8 cellular contexts compared by ENCODE assay signal in the genomic region with DNA sequence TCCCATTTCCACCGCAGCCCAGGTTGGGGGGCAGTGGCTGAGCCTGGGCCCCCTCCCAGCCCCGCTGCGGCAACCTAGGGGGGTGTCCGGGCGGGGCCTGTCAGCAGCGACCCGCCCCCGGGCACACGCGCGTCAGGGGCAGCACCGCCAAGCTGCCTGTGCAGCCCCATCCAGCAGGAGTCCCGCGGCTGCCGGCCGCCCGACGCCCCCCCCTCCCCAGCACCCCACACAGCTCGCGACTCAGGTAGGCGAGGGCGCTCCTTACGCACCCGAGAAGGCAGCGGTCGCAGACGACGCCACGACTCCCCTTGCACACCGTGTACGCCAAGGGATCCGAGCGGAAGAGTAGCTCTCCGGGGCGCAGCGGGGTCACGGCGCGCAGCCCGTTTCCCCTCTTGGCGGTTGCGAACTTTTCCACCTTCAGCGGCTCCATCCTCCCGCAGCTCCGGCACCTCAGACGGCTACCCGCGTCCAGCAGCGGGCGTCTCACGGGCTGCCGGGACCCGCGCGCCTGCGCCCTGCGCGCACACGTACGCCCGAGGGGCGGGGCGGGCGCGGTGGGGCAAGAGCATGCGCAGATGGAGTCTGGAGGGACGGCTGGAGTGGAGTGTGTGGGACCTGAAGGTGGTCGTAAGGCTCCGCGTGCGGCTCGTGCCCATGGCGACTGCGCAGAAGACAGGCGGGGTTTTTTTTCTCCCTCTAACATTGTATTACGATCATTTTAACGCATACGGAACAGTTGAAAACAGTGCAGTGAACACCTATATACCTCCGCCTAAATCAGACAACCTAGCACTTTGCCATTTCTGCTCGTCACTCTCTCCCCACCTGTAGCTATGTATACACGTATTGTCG. TPM values are rescaled to one million over a fixed set of nuclear protein-coding genes. Genes with fewer than 3 reads are reported as not detected.
A peak's percentile ranks its signal among the peaks of the same experiment; 100 is the strongest.
DNase-seq lines count a peak whose midpoint lies in the region; FAIRE-seq and TF ChIP-seq lines count a peak whose summit lies in the region.

TSS of gene SMYD3 (minus strand) at position 495 of the 855 bp plus-strand sequence.

- no peak for FAIRE-seq in frontal cortex (lab: Jason Lieb, UNC)

- DNase-seq in ELR (ENCODE audit: low read depth): peak; percentile 81
- peak; percentile 30 for DNase-seq in GOT3 (lab: John Stamatoyannopoulos, UW)
- DNase-seq in LHCN-M2 (ENCODE audit: low read depth): peak; percentile 67
- DNase-seq in activated effector memory CD4-positive, alpha-beta T cell treated with anti-CD3 and anti-CD28 coated beads, Interleukin-2, amount 50 U/mL, for 16 hours: peak; percentile 91
- DNase-seq in frontal cortex (ENCODE audit: low spot score in 2 of 2): peak; percentile 84
- peak in 52 of 56 donors; percentile 19 to 85 (median 71) for DNase-seq in nucleus accumbens (lab: John Stamatoyannopoulos, UW)
- DNase-seq in superior temporal gyrus (ENCODE audit: extremely low spot score): peak; percentile 81

- TF ChIP-seq POLR2A in Raji (IDR thresholded peaks at IDR 0.05; ENCODE audit: insufficient read depth, low read depth, low read length): peak; percentile 91

RNA-seq across cellular contexts. Expression of gene SMYD3, which starts in this region (rescaled TPM):
- total RNA-seq in LHCN-M2 (2014; rRNA removed) (24.8 and 34.0 TPM in 2 replicates), frontal cortex (32.2 TPM)
- 39.2 TPM for polyA plus RNA-seq in LHCN-M2 (2012)

Comparison
In these comparisons a context has a peak if more than half of its experiments do, and no peak if none do; other contexts are left out.
1. Peak in every context shown above with its lines: DNase-seq.
2. DNase-seq: peak in every context shown above with its lines; median percentile 91 in activated effector memory CD4-positive, alpha-beta T cell treated with anti-CD3 and anti-CD28 coated beads, Interleukin-2, amount 50 U/mL, for 16 hours; 84 in frontal cortex; 81 in ELR; 81 in superior temporal gyrus; 71 in nucleus accumbens; 67 in LHCN-M2; 30 in GOT3.